Comparison of ENCODE assay signal across 1 cellular context in the genomic region with DNA sequence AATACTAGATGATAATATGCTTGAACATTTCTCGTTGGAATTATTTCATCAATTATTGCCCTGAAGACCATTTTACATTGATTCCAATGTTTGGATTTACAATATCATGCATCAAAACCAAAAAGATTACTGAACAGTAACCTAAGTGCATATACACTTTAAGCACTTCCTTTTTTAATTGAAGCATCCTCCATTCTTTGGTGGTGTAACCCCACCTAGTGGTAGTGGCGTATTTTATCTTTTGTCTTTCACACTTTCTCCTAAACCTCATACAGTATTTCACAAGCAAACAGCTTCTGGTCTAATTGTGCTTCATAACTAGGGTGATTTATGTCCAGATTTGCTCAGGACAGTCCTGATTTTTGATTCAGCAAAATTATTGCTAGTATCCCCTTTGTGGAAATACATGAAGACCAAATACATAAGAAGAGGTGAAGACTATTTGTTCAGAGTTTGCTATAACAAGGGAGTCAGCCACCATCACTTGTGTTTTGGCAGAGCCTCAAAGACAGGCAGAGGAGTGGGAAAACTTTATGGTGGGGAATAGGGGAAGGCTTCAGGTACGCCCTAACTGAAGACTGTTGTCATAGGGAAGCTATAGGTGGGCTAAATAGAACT.
A peak's percentile ranks its signal among the peaks of the same experiment; 100 is the strongest.
TF ChIP-seq lines count a peak whose summit lies in the region.

No MANE protein-coding gene starts in this region.

TF ChIP-seq in K562, 482 proteins besides CTCF, POLR2A, EP300 and RAD21 (continued from another document and continues in another):
- TF ChIP-seq, protein P1, sequence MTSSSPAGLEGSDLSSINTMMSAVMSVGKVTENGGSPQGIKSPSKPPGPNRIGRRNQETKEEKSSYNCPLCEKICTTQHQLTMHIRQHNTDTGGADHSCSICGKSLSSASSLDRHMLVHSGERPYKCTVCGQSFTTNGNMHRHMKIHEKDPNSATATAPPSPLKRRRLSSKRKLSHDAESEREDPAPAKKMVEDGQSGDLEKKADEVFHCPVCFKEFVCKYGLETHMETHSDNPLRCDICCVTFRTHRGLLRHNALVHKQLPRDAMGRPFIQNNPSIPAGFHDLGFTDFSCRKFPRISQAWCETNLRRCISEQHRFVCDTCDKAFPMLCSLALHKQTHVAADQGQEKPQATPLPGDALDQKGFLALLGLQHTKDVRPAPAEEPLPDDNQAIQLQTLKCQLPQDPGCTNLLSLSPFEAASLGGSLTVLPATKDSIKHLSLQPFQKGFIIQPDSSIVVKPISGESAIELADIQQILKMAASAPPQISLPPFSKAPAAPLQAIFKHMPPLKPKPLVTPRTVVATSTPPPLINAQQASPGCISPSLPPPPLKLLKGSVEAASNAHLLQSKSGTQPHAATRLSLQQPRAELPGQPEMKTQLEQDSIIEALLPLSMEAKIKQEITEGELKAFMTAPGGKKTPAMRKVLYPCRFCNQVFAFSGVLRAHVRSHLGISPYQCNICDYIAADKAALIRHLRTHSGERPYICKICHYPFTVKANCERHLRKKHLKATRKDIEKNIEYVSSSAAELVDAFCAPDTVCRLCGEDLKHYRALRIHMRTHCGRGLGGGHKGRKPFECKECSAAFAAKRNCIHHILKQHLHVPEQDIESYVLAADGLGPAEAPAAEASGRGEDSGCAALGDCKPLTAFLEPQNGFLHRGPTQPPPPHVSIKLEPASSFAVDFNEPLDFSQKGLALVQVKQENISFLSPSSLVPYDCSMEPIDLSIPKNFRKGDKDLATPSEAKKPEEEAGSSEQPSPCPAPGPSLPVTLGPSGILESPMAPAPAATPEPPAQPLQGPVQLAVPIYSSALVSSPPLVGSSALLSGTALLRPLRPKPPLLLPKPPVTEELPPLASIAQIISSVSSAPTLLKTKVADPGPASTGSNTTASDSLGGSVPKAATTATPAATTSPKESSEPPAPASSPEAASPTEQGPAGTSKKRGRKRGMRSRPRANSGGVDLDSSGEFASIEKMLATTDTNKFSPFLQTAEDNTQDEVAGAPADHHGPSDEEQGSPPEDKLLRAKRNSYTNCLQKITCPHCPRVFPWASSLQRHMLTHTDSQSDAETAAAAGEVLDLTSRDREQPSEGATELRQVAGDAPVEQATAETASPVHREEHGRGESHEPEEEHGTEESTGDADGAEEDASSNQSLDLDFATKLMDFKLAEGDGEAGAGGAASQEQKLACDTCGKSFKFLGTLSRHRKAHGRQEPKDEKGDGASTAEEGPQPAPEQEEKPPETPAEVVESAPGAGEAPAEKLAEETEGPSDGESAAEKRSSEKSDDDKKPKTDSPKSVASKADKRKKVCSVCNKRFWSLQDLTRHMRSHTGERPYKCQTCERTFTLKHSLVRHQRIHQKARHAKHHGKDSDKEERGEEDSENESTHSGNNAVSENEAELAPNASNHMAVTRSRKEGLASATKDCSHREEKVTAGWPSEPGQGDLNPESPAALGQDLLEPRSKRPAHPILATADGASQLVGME (CRISPR knock-in tag; IDR thresholded peaks at IDR 0.05), result no peak
- TF ChIP-seq ZNF507 (tag; conservative IDR thresholded peaks at IDR 0.05), result no peak
- peak; percentile 100 for TF ChIP-seq ZNF41 (CRISPR knock-in tag; conservative IDR thresholded peaks at IDR 0.05)
- TF ChIP-seq ZNF184 (CRISPR knock-in tag; IDR thresholded peaks at IDR 0.05), result no peak
- TF ChIP-seq ZBTB8A (IDR thresholded peaks at IDR 0.05; ENCODE audit: partially characterized antibody), result no peak
- no peak for TF ChIP-seq RBM22 (IDR thresholded peaks at IDR 0.05; ENCODE audit: low read depth, low read length, poor library complexity, severe bottlenecking)
- TF ChIP-seq ZBTB11 (CRISPR knock-in tag; IDR thresholded peaks at IDR 0.05), result no peak
- TF ChIP-seq ZNF445 (CRISPR knock-in tag; IDR thresholded peaks at IDR 0.05; ENCODE audit: low read depth), result peak; percentile 21; the same call in 1 of the 2 replicates
- TF ChIP-seq, protein P2, sequence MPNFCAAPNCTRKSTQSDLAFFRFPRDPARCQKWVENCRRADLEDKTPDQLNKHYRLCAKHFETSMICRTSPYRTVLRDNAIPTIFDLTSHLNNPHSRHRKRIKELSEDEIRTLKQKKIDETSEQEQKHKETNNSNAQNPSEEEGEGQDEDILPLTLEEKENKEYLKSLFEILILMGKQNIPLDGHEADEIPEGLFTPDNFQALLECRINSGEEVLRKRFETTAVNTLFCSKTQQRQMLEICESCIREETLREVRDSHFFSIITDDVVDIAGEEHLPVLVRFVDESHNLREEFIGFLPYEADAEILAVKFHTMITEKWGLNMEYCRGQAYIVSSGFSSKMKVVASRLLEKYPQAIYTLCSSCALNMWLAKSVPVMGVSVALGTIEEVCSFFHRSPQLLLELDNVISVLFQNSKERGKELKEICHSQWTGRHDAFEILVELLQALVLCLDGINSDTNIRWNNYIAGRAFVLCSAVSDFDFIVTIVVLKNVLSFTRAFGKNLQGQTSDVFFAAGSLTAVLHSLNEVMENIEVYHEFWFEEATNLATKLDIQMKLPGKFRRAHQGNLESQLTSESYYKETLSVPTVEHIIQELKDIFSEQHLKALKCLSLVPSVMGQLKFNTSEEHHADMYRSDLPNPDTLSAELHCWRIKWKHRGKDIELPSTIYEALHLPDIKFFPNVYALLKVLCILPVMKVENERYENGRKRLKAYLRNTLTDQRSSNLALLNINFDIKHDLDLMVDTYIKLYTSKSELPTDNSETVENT (CRISPR knock-in tag; IDR thresholded peaks at IDR 0.05), result no peak
- TF ChIP-seq DEAF1 (CRISPR knock-in tag; IDR thresholded peaks at IDR 0.05), result peak; percentile 81
- TF ChIP-seq DPF2 (IDR thresholded peaks at IDR 0.05), result no peak
- TF ChIP-seq, protein P3, sequence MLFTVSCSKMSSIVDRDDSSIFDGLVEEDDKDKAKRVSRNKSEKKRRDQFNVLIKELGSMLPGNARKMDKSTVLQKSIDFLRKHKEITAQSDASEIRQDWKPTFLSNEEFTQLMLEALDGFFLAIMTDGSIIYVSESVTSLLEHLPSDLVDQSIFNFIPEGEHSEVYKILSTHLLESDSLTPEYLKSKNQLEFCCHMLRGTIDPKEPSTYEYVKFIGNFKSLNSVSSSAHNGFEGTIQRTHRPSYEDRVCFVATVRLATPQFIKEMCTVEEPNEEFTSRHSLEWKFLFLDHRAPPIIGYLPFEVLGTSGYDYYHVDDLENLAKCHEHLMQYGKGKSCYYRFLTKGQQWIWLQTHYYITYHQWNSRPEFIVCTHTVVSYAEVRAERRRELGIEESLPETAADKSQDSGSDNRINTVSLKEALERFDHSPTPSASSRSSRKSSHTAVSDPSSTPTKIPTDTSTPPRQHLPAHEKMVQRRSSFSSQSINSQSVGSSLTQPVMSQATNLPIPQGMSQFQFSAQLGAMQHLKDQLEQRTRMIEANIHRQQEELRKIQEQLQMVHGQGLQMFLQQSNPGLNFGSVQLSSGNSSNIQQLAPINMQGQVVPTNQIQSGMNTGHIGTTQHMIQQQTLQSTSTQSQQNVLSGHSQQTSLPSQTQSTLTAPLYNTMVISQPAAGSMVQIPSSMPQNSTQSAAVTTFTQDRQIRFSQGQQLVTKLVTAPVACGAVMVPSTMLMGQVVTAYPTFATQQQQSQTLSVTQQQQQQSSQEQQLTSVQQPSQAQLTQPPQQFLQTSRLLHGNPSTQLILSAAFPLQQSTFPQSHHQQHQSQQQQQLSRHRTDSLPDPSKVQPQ (CRISPR knock-in tag; IDR thresholded peaks at IDR 0.05; ENCODE audit: borderline replicate concordance), result no peak
- TF ChIP-seq MYBL2 (IDR thresholded peaks at IDR 0.05; ENCODE audit: low read depth), result no peak
- no peak for TF ChIP-seq MYBL2 (CRISPR knock-in tag; IDR thresholded peaks at IDR 0.05; ENCODE audit: borderline replicate concordance)
- no peak; the same call in 1 of the 2 replicates for TF ChIP-seq MAFF (IDR thresholded peaks at IDR 0.05; ENCODE audit: low read length)
- TF ChIP-seq MBD2 (IDR thresholded peaks at IDR 0.05; ENCODE audit: borderline replicate concordance, low read depth), result no peak
- no peak for TF ChIP-seq ZNF316 (IDR thresholded peaks at IDR 0.05)
- no peak for TF ChIP-seq HINFP (tag; conservative IDR thresholded peaks at IDR 0.05; ENCODE audit: low read depth)
- no peak for TF ChIP-seq ZNF133 (CRISPR knock-in tag; IDR thresholded peaks at IDR 0.05)
- no peak for TF ChIP-seq PRPF4 (IDR thresholded peaks at IDR 0.05; ENCODE audit: insufficient read depth, low read depth, low read length, poor library complexity, severe bottlenecking)
- TF ChIP-seq XRCC5 (IDR thresholded peaks at IDR 0.05; ENCODE audit: low read depth, low read length), result no peak
- peak; percentile 72; the same call in 1 of the 2 replicates for TF ChIP-seq XRCC3 (IDR thresholded peaks at IDR 0.05)
- TF ChIP-seq TFAM (CRISPR knock-in tag; conservative IDR thresholded peaks at IDR 0.05), result no peak
- no peak for TF ChIP-seq TSHZ1 (CRISPR knock-in tag; IDR thresholded peaks at IDR 0.05)
- no peak for TF ChIP-seq JUN (IDR thresholded peaks at IDR 0.05; ENCODE audit: borderline replicate concordance, low read depth, low read length)
- TF ChIP-seq JUN (CRISPR knock-in tag; IDR thresholded peaks at IDR 0.05; ENCODE audit: borderline replicate concordance), result no peak
- no peak for TF ChIP-seq IRF2 (CRISPR knock-in tag; IDR thresholded peaks at IDR 0.05)
- TF ChIP-seq IFI16 (CRISPR knock-in tag; IDR thresholded peaks at IDR 0.05), result no peak
- no peak for TF ChIP-seq FOXA3 (CRISPR knock-in tag; conservative IDR thresholded peaks at IDR 0.05 in 1 of 2, IDR thresholded peaks at IDR 0.05 in 1 of 2)
- TF ChIP-seq FOXK1 (CRISPR knock-in tag; IDR thresholded peaks at IDR 0.05; ENCODE audit: borderline replicate concordance), result no peak
- no peak for TF ChIP-seq SMARCB1 (IDR thresholded peaks at IDR 0.05; ENCODE audit: insufficient read length, low read depth)
- TF ChIP-seq RBM15 (IDR thresholded peaks at IDR 0.05; ENCODE audit: insufficient read depth, low read length), result no peak
- TF ChIP-seq, protein P4, sequence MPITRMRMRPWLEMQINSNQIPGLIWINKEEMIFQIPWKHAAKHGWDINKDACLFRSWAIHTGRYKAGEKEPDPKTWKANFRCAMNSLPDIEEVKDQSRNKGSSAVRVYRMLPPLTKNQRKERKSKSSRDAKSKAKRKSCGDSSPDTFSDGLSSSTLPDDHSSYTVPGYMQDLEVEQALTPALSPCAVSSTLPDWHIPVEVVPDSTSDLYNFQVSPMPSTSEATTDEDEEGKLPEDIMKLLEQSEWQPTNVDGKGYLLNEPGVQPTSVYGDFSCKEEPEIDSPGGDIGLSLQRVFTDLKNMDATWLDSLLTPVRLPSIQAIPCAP (CRISPR knock-in tag; IDR thresholded peaks at IDR 0.05; ENCODE audit: borderline replicate concordance), result no peak
- no peak for TF ChIP-seq NR1H2 (CRISPR knock-in tag; IDR thresholded peaks at IDR 0.05)
